Comparison of ENCODE assay signal across 18 cellular contexts in genomic region chr9:37348917-37349316, GRCh38.
"Had no signal": no experiment of that assay in that cellular context is flagged by ENCODE, and none has a peak within 500 bp of the region (broad histone marks: within the 10 kb centered on the region; RNA-seq: fewer than 3 reads in every experiment).

No MANE protein-coding gene starts in this region.

- H3K27ac Mint-ChIP-seq: activated CD4-positive, alpha-beta memory T cell treated with anti-CD3 and anti-CD28 coated beads for 36 hours; activated CD4-positive, alpha-beta T cell treated with anti-CD3 and anti-CD28 coated beads for 36 hours; activated CD8-positive, alpha-beta memory T cell treated with anti-CD3 and anti-CD28 coated beads, Interleukin-2, amount 10 ng/mL, durations not matched to agents 7 days and 5 days; activated naive CD8-positive, alpha-beta T cell treated with anti-CD3 and anti-CD28 coated beads for 36 hours; immature natural killer cell; T-helper 17 cell had no signal

- ATAC-seq: activated CD4-positive, alpha-beta T cell treated with anti-CD3 and anti-CD28 coated beads for 36 hours; activated CD8-positive, alpha-beta memory T cell treated with anti-CD3 and anti-CD28 coated beads, Interleukin-2, amount 10 ng/mL, durations not matched to agents 7 days and 5 days; effector memory CD8-positive, alpha-beta T cell; heart right ventricle; left ventricle myocardium superior; T-helper 17 cell had no signal

- H3K36me3 ChIP-seq: WERI-Rb-1 had no signal

- H3K4me1 ChIP-seq: esophagus squamous epithelium, stomach had no signal

- H3K9me3 ChIP-seq: esophagus squamous epithelium, heart right ventricle, stomach had no signal

- H3K27ac ChIP-seq: esophagus squamous epithelium, heart right ventricle, stomach, WERI-Rb-1 had no signal

- H3K9me3 Mint-ChIP-seq: activated CD4-positive, alpha-beta memory T cell treated with anti-CD3 and anti-CD28 coated beads for 36 hours; activated naive CD8-positive, alpha-beta T cell treated with anti-CD3 and anti-CD28 coated beads for 36 hours; effector memory CD8-positive, alpha-beta T cell; immature natural killer cell; memory B cell; neural crest cell had no signal

- H3K4me3 Mint-ChIP-seq: activated CD4-positive, alpha-beta memory T cell treated with anti-CD3 and anti-CD28 coated beads for 36 hours; activated CD4-positive, alpha-beta T cell treated with anti-CD3 and anti-CD28 coated beads for 36 hours; activated CD8-positive, alpha-beta memory T cell treated with anti-CD3 and anti-CD28 coated beads, Interleukin-2, amount 10 ng/mL, durations not matched to agents 7 days and 5 days; activated naive CD8-positive, alpha-beta T cell treated with anti-CD3 and anti-CD28 coated beads for 36 hours; effector memory CD8-positive, alpha-beta T cell; immature natural killer cell; memory B cell; neural crest cell; T-helper 17 cell had no signal

- DNase-seq: activated CD4-positive, alpha-beta memory T cell treated with anti-CD3 and anti-CD28 coated beads for 36 hours; activated CD4-positive, alpha-beta T cell treated with anti-CD3 and anti-CD28 coated beads for 36 hours; activated CD8-positive, alpha-beta memory T cell treated with anti-CD3 and anti-CD28 coated beads, Interleukin-2, amount 10 ng/mL, durations not matched to agents 7 days and 5 days; activated naive CD4-positive, alpha-beta T cell; activated naive CD8-positive, alpha-beta T cell treated with anti-CD3 and anti-CD28 coated beads for 36 hours; amniotic stem cell; effector memory CD8-positive, alpha-beta T cell; esophagus squamous epithelium; heart right ventricle; immature natural killer cell; left ventricle myocardium superior; stimulated activated CD4-positive, alpha-beta T cell treated with anti-CD3 and anti-CD28 coated beads, Interleukin-2, amount 100 ng/mL, for 24 hours; stomach; T-helper 17 cell; trophoblast cell; WERI-Rb-1 had no signal

- H3K27me3 ChIP-seq: esophagus squamous epithelium, heart right ventricle, stomach had no signal

- H3K4me3 ChIP-seq: esophagus squamous epithelium, heart right ventricle, stomach had no signal

- H3K27me3 Mint-ChIP-seq: activated CD4-positive, alpha-beta memory T cell treated with anti-CD3 and anti-CD28 coated beads for 36 hours; activated CD4-positive, alpha-beta T cell treated with anti-CD3 and anti-CD28 coated beads for 36 hours; activated CD8-positive, alpha-beta memory T cell treated with anti-CD3 and anti-CD28 coated beads, Interleukin-2, amount 10 ng/mL, durations not matched to agents 7 days and 5 days; activated naive CD8-positive, alpha-beta T cell treated with anti-CD3 and anti-CD28 coated beads for 36 hours; effector memory CD8-positive, alpha-beta T cell; memory B cell; T-helper 17 cell had no signal

- H3K4me1 Mint-ChIP-seq: activated CD4-positive, alpha-beta T cell treated with anti-CD3 and anti-CD28 coated beads for 36 hours; immature natural killer cell; neural crest cell had no signal
